Comparison of ENCODE assay signal across 2 cellular contexts in genomic region chr17:41578538-41578937, GRCh38.
A peak's percentile ranks its signal among the peaks of the same experiment; 100 is the strongest.
TF ChIP-seq lines count a peak whose summit lies in the region.

No MANE protein-coding gene starts in this region.

TF ChIP-seq in HCT116, 20 proteins besides CTCF, POLR2A, EP300 and RAD21:
- TF ChIP-seq SRF (IDR thresholded peaks at IDR 0.05; ENCODE audit: low read depth) (no peak), SIN3A (IDR thresholded peaks at IDR 0.05; ENCODE audit: low read depth) (no peak), MAX (IDR thresholded peaks at IDR 0.05) (no peak), SP1 (IDR thresholded peaks at IDR 0.05; ENCODE audit: low read depth) (no peak)

TF ChIP-seq in K562, 482 proteins besides CTCF, POLR2A, EP300 and RAD21:
- peak; percentile 95 for TF ChIP-seq ZNF24 (IDR thresholded peaks at IDR 0.05)
- no peak for TF ChIP-seq E2F5 (CRISPR knock-in tag; IDR thresholded peaks at IDR 0.05)
- no peak for TF ChIP-seq GABPA (tag; conservative IDR thresholded peaks at IDR 0.05; ENCODE audit: low read depth)
- no peak for TF ChIP-seq HMG20B (CRISPR knock-in tag; IDR thresholded peaks at IDR 0.05)
- no peak for TF ChIP-seq NR0B1 (IDR thresholded peaks at IDR 0.05; ENCODE audit: partially characterized antibody)
- TF ChIP-seq JUN (IDR thresholded peaks at IDR 0.05; ENCODE audit: borderline replicate concordance, low read depth, low read length), result no peak
- TF ChIP-seq JUN (CRISPR knock-in tag; IDR thresholded peaks at IDR 0.05; ENCODE audit: borderline replicate concordance), result no peak
- TF ChIP-seq TAF1 (IDR thresholded peaks at IDR 0.05; ENCODE audit: control insufficient read depth, extremely low read depth, insufficient read depth, low read length, severe bottlenecking), result no peak
- TF ChIP-seq STAT6 (CRISPR knock-in tag; IDR thresholded peaks at IDR 0.05), result no peak
